Comparison of ENCODE assay signal across 17 cellular contexts in the genomic region with DNA sequence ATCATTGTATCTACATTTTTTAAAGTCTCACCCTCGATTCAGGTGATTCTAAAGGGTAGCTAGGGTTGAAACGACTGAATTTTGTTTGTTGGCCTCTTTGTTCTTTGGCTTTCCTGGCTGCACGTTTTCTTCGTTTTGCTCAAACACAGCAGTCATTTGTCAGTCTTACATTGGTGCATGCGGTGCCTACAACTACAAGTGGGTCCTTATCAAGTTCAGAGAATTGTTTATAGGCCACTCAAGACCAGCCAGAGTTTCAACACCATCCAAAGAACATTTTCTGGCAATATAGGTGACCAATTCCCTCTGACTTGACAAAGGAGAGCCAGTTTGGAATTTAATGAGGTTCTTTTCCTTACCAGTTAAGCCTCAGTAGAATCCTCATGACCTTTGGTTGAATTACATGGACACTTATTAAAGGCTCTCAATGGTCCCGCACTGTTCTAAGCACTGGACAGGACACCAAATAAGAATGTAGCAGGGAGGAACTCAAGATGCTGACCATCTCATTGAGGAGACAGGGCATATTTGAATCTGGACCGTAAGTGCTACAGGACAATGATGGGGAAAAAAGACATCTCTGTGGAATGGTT.
"Had no signal": no experiment of that assay in that cellular context is flagged by ENCODE, and none has a peak within 500 bp of the region (broad histone marks: within the 10 kb centered on the region; RNA-seq: fewer than 3 reads in every experiment).

No MANE protein-coding gene starts in this region.

- H3K27me3 ChIP-seq: sigmoid colon, spleen, stomach had no signal

- H3K36me3 ChIP-seq: prostate gland, spleen had no signal

- DNase-seq: activated CD4-positive, alpha-beta memory T cell treated with anti-CD3 and anti-CD28 coated beads, Interleukin-2, amount 10 ng/mL, durations not matched to agents 7 days and 5 days; activated CD4-positive, alpha-beta T cell treated with anti-CD3 and anti-CD28 coated beads for 1 hour; activated effector memory CD4-positive, alpha-beta T cell treated with anti-CD3 and anti-CD28 coated beads, Interleukin-2, amount 50 U/mL, for 16 hours; activated T-cell treated with anti-CD3 and anti-CD28 coated beads, Interleukin-2, amount 50 U/mL, for 48 hours; mesendoderm; occipital lobe; sigmoid colon; SK-N-SH; spleen; stomach; T-cell had no signal

- ATAC-seq: activated naive CD4-positive, alpha-beta T cell treated with anti-CD3 and anti-CD28 coated beads, Interleukin-2, amount 50 U/mL, for 72 hours; natural killer cell treated with Interleukin-12 subunit alpha and Interleukin-12 subunit beta and Interleukin-15 and Interleukin-18, amount 100 ng/mL, for 72 hours; T-cell had no signal

- H3K4me3 ChIP-seq: prostate gland, sigmoid colon, spleen, stomach had no signal

- H3K4me1 ChIP-seq: prostate gland, spleen had no signal

- H3K9me3 ChIP-seq: prostate gland, sigmoid colon, SK-N-SH, spleen, stomach had no signal

- H3K27ac Mint-ChIP-seq: activated CD4-positive, alpha-beta memory T cell treated with anti-CD3 and anti-CD28 coated beads, Interleukin-2, amount 10 ng/mL, durations not matched to agents 7 days and 5 days; brain; dendritic cell treated with granulocyte-macrophage colony-stimulating factor and Interleukin-4, amounts not matched to agents 40 ng/mL and 50 ng/mL, for 4 days; natural killer cell treated with Interleukin-12 subunit alpha and Interleukin-12 subunit beta and Interleukin-15 and Interleukin-18, amount 100 ng/mL, for 72 hours; T-cell had no signal

- H3K4me3 Mint-ChIP-seq: activated CD4-positive, alpha-beta memory T cell treated with anti-CD3 and anti-CD28 coated beads, Interleukin-2, amount 10 ng/mL, durations not matched to agents 7 days and 5 days; brain; dendritic cell treated with granulocyte-macrophage colony-stimulating factor and Interleukin-4, amounts not matched to agents 40 ng/mL and 50 ng/mL, for 4 days; natural killer cell treated with Interleukin-12 subunit alpha and Interleukin-12 subunit beta and Interleukin-15 and Interleukin-18, amount 100 ng/mL, for 72 hours; T-cell had no signal

- H3K9me3 Mint-ChIP-seq: activated CD4-positive, alpha-beta memory T cell treated with anti-CD3 and anti-CD28 coated beads, Interleukin-2, amount 10 ng/mL, durations not matched to agents 7 days and 5 days; activated naive CD4-positive, alpha-beta T cell treated with anti-CD3 and anti-CD28 coated beads, Interleukin-2, amount 50 U/mL, for 72 hours; brain; dendritic cell treated with granulocyte-macrophage colony-stimulating factor and Interleukin-4, amounts not matched to agents 40 ng/mL and 50 ng/mL, for 4 days; natural killer cell treated with Interleukin-12 subunit alpha and Interleukin-12 subunit beta and Interleukin-15 and Interleukin-18, amount 100 ng/mL, for 72 hours; T-cell had no signal

- H3K27me3 Mint-ChIP-seq: activated CD4-positive, alpha-beta memory T cell treated with anti-CD3 and anti-CD28 coated beads, Interleukin-2, amount 10 ng/mL, durations not matched to agents 7 days and 5 days; brain; dendritic cell treated with granulocyte-macrophage colony-stimulating factor and Interleukin-4, amounts not matched to agents 40 ng/mL and 50 ng/mL, for 4 days; T-cell had no signal

- H3K27ac ChIP-seq: epithelial cell of prostate, prostate gland, spleen had no signal

- H3K4me1 Mint-ChIP-seq: activated CD4-positive, alpha-beta memory T cell treated with anti-CD3 and anti-CD28 coated beads, Interleukin-2, amount 10 ng/mL, durations not matched to agents 7 days and 5 days had no signal

- H3K9ac ChIP-seq: SK-N-SH had no signal

- H3K4me2 ChIP-seq: SK-N-SH had no signal

- H3K36me3 Mint-ChIP-seq: activated naive CD4-positive, alpha-beta T cell treated with anti-CD3 and anti-CD28 coated beads, Interleukin-2, amount 50 U/mL, for 72 hours; brain; natural killer cell treated with Interleukin-12 subunit alpha and Interleukin-12 subunit beta and Interleukin-15 and Interleukin-18, amount 100 ng/mL, for 72 hours had no signal
